In genomic region chr17:64712557-64713351, GRCh38 we compare ENCODE assay signal across 8 cellular contexts. TPM values are rescaled to one million over a fixed set of nuclear protein-coding genes. Genes with fewer than 3 reads are reported as not detected.
A peak's percentile ranks its signal among the peaks of the same experiment; 100 is the strongest.
DNase-seq lines count a peak whose midpoint lies in the region; ATAC-seq, FAIRE-seq and TF ChIP-seq lines count a peak whose summit lies in the region.
"Not testable (repeated sequence)": the region's sequence is repeated elsewhere in the genome, so short reads cannot be mapped to it uniquely, and the experiment has no call there.

No MANE protein-coding gene starts in this region.

- POLR2A ChIA-PET in HCT116 (lab: Charles Lee) = interaction anchor here (0.7 to 3.5 kb wide), 9 partner anchors 9 to 113 kb away, joined by 3 to 13 read pairs (median 4); no protein-coding TSS in a partner anchor
- POLR2A ChIA-PET in naive thymus-derived CD8-positive, alpha-beta T cell (lab: Charles Lee) = interaction anchor here (0.7 to 1.3 kb wide), 3 partner anchors 18 to 206 kb away, joined by 3 to 6 read pairs (median 4); partner anchors contain the start of genes CEP95 and SMURF2

- not testable (repeated sequence) for H3K79me2 ChIP-seq in HCT116 (ENCODE audit: insufficient read depth, low read length); KMS-11 (ENCODE audit: insufficient read depth, low read depth)

- H3K36me3 ChIP-seq in HCT116 (ENCODE audit: control insufficient read depth in 1 of 2, insufficient read depth in 2 of 2, low read length in 2 of 2); KMS-11 (ENCODE audit: insufficient read depth); endodermal cell (ENCODE audit: control insufficient read depth, insufficient read depth, low read length); transverse colon: not testable (repeated sequence)

- H3K4me3 ChIP-seq in HCT116 (replicated peaks in 1 of 2; ENCODE audit: low read depth in 1 of 2, low read length in 2 of 2) = peak overlapping the region in 1 of 2 experiments; percentile 1; a peak in 1 of 4 replicates
- H3K4me3 ChIP-seq in KMS-11 (IDR thresholded peaks at IDR 0.05; ENCODE audit: insufficient read depth, low read depth, low read length); endodermal cell (ENCODE audit: low read length); transverse colon: not testable (repeated sequence)

- TF ChIP-seq POLR2A in GM12892 (IDR thresholded peaks at IDR 0.05; ENCODE audit: low read depth, low read length); transverse colon (IDR thresholded peaks at IDR 0.05): not testable (repeated sequence)
- peak; percentile 23 for TF ChIP-seq POLR2A in HCT116 (IDR thresholded peaks at IDR 0.05; ENCODE audit: borderline replicate concordance, extremely low read depth, insufficient read depth, insufficient read length)

- not testable (repeated sequence) for H2AFZ ChIP-seq in HCT116 (ENCODE audit: low read depth, low read length, poor library complexity, severe bottlenecking)
- H2AFZ ChIP-seq in KMS-11 (ENCODE audit: low read depth) = peak overlapping the region; percentile 27; the same call in 1 of the 2 replicates

- peak; percentile 88 for FAIRE-seq in GM12892 (lab: Jason Lieb, UNC)

- TF ChIP-seq CTCF in HCT116 (IDR thresholded peaks at IDR 0.05 in 2 of 3, conservative IDR thresholded peaks at IDR 0.05 in 1 of 3; ENCODE audit: borderline replicate concordance in 1 of 3, insufficient read depth in 1 of 3, low read depth in 2 of 3, low read length in 2 of 3) (peak in 2 of 3 experiments; percentile 56 to 67; a peak in 4 of 6 replicates), endodermal cell (conservative IDR thresholded peaks at IDR 0.05) (peak; percentile 42)
- TF ChIP-seq CTCF in KMS-11 (conservative IDR thresholded peaks at IDR 0.05; ENCODE audit: low read depth, low read length); transverse colon (IDR thresholded peaks at IDR 0.05): not testable (repeated sequence)

- CTCF ChIA-PET in HCT116 (lab: Charles Lee) = interaction anchor here (0.5 to 0.8 kb wide), 2 partner anchors 24 to 388 kb away, joined by 3 to 5 read pairs; no protein-coding TSS in a partner anchor

- H3K4me1 ChIP-seq in HCT116 (ENCODE audit: control insufficient read depth in 1 of 2, insufficient read depth in 2 of 2, low read length in 2 of 2) = peaks cover 70 to 75% of the 10 kb centered on the region in 2 experiments
- peaks cover 34% of the 10 kb centered on the region for H3K4me1 ChIP-seq in KMS-11 (ENCODE audit: low read depth, poor library complexity, severe bottlenecking)
- H3K4me1 ChIP-seq in endodermal cell (ENCODE audit: control insufficient read depth, insufficient read depth, low read length) = not testable (repeated sequence)
- peaks cover 3 to 38% (median 20%) of the 10 kb centered on the region in 4 donors for H3K4me1 ChIP-seq in transverse colon

- not testable (repeated sequence) for H3K9me3 Mint-ChIP-seq in activated T-helper 17 cell treated with anti-CD3 and anti-CD28 coated beads, Interleukin-2, amount 50 U/mL, for 72 hours; endodermal cell; naive thymus-derived CD8-positive, alpha-beta T cell

- not testable (repeated sequence) for DNase-seq in GM12892 (ENCODE audit: insufficient read length); HCT116 (ENCODE audit: low read depth, low spot score); transverse colon
- DNase-seq in T-helper 17 cell = peak in 2 of 3 donors; percentile 15 to 27
- DNase-seq in endodermal cell = peak; percentile 73
- peak in 9 of 10 donors; percentile 36 to 74 (median 53) for DNase-seq in naive thymus-derived CD8-positive, alpha-beta T cell

- TF ChIP-seq RAD21 in HCT116 (IDR thresholded peaks at IDR 0.05; ENCODE audit: low read depth) = not testable (repeated sequence)

- BruUV-seq in HCT116 (replicated peaks; lab: Mats Ljungman, UMichigan) = TSS peak; percentile 72

- intact Hi-C loops in HCT116 (cut with micrococcal nuclease); transverse colon (cut with DNase I; ENCODE audit: low total_unique reads): not testable (repeated sequence)

- peaks cover 43% of the 10 kb centered on the region for H3K4me1 Mint-ChIP-seq in T-helper 17 cell
- H3K4me1 Mint-ChIP-seq in activated T-helper 17 cell treated with anti-CD3 and anti-CD28 coated beads, Interleukin-2, amount 50 U/mL, for 72 hours = peaks cover 21% of the 10 kb centered on the region
- H3K4me1 Mint-ChIP-seq in endodermal cell = not testable (repeated sequence)
- H3K4me1 Mint-ChIP-seq in naive thymus-derived CD8-positive, alpha-beta T cell = peaks cover 26 to 69% (median 61%) of the 10 kb centered on the region in 4 donors

- not testable (repeated sequence) for H4K20me1 ChIP-seq in HCT116 (ENCODE audit: insufficient read depth); KMS-11 (ENCODE audit: insufficient read depth)

- WGBS in endodermal cell (ENCODE audit: insufficient coverage in 1 of 2, insufficient read length in 1 of 2), 2 experiments = 83 to 90% methylated on average over 2 to 8 of the region's 11 CpGs
- WGBS in transverse colon (ENCODE audit: low coverage in 1 of 2), 2 donors = 55 to 90% methylated on average over 2 to 10 of the region's 11 CpGs

- peak; percentile 77 for ATAC-seq in HCT116
- ATAC-seq in T-helper 17 cell = peak; percentile 91
- peak; percentile 57 for ATAC-seq in activated T-helper 17 cell treated with anti-CD3 and anti-CD28 coated beads, Interleukin-2, amount 50 U/mL, for 72 hours (replicated peaks)
- peak; percentile 87 to 92 for ATAC-seq in naive thymus-derived CD8-positive, alpha-beta T cell

- H3K27me3 ChIP-seq in HCT116 (ENCODE audit: insufficient read depth, low read length); KMS-11 (ENCODE audit: insufficient read depth, low read depth); endodermal cell (ENCODE audit: control insufficient read depth, insufficient read depth, low read length, poor library complexity, severe bottlenecking); transverse colon: not testable (repeated sequence)

- H3K27ac Mint-ChIP-seq in T-helper 17 cell (peak overlapping the region; percentile 94), endodermal cell (peak overlapping the region; percentile 42)
- peak overlapping the region; percentile 94 for H3K27ac Mint-ChIP-seq in activated T-helper 17 cell treated with anti-CD3 and anti-CD28 coated beads, Interleukin-2, amount 50 U/mL, for 72 hours
- H3K27ac Mint-ChIP-seq in naive thymus-derived CD8-positive, alpha-beta T cell = peak overlapping the region; percentile 14 to 94 (median 76)

- TF ChIP-seq EP300 in transverse colon (IDR thresholded peaks at IDR 0.05; ENCODE audit: low read depth) = not testable (repeated sequence)

- in situ Hi-C loops in transverse colon (cut with MboI; ENCODE audit: low pct_ligation_motif_present in 1 of 4, low pct_unique_long_range_greater_than_20kb in 1 of 4, low sequenced_read_pairs in 3 of 4) = not testable (repeated sequence)

- not testable (repeated sequence) for H3K9me3 ChIP-seq in HCT116 (ENCODE audit: control insufficient read depth in 1 of 2, insufficient read depth in 1 of 2, low read depth in 1 of 2, low read length in 2 of 2); T-helper 17 cell (ENCODE audit: control insufficient read depth, low read length, poor library complexity, severe bottlenecking); endodermal cell (ENCODE audit: control insufficient read depth, low read length); transverse colon

- H3K9ac ChIP-seq in HCT116 (ENCODE audit: low read length) = peak overlapping the region; percentile 53
- H3K9ac ChIP-seq in KMS-11; endodermal cell (ENCODE audit: extremely low read depth, low read length, poor library complexity, severe bottlenecking): not testable (repeated sequence)

- H3K36me3 Mint-ChIP-seq in T-helper 17 cell (ENCODE audit: low read depth); activated T-helper 17 cell treated with anti-CD3 and anti-CD28 coated beads, Interleukin-2, amount 50 U/mL, for 72 hours (ENCODE audit: low read depth); endodermal cell (ENCODE audit: low read depth); naive thymus-derived CD8-positive, alpha-beta T cell: not testable (repeated sequence)

- H3K27ac ChIP-seq in HCT116 (ENCODE audit: low read depth, low read length) (peak overlapping the region; percentile 88), transverse colon (peak overlapping the region in 3 of 4 donors; percentile 10 to 63 (median 55))
- not testable (repeated sequence) for H3K27ac ChIP-seq in KMS-11; endodermal cell (ENCODE audit: low read depth, low read length)

- H3K27me3 Mint-ChIP-seq in T-helper 17 cell; activated T-helper 17 cell treated with anti-CD3 and anti-CD28 coated beads, Interleukin-2, amount 50 U/mL, for 72 hours; endodermal cell (ENCODE audit: insufficient read depth); naive thymus-derived CD8-positive, alpha-beta T cell: not testable (repeated sequence)

- not testable (repeated sequence) for H3K9me2 ChIP-seq in HCT116 (ENCODE audit: insufficient read depth)

- peak overlapping the region; percentile 88 for H3K4me3 Mint-ChIP-seq in T-helper 17 cell
- peak overlapping the region; percentile 86 for H3K4me3 Mint-ChIP-seq in activated T-helper 17 cell treated with anti-CD3 and anti-CD28 coated beads, Interleukin-2, amount 50 U/mL, for 72 hours
- H3K4me3 Mint-ChIP-seq in endodermal cell = not testable (repeated sequence)
- H3K4me3 Mint-ChIP-seq in naive thymus-derived CD8-positive, alpha-beta T cell = peak overlapping the region; percentile 76 to 92 (median 88)

- H3K4me2 ChIP-seq in HCT116 (ENCODE audit: low read length) = peak overlapping the region; percentile 42
- H3K4me2 ChIP-seq in KMS-11 = not testable (repeated sequence)

- RAD21 ChIA-PET in HCT116 (lab: Charles Lee; ENCODE audit: low non-redundant PET in 1 of 2, low total read pairs in 2 of 2, uncharacterized antibody in 2 of 2, unreplicated experiment in 2 of 2) = interaction anchor here in 1 of 2 experiments (0.6 kb wide), 1 partner anchor 60 kb away, joined by 6 read pairs; no protein-coding TSS in a partner anchor

RNA-seq across cellular contexts. Expression of gene SMURF2, which starts 50.6 kb away (rescaled TPM):
- 5.1 TPM for polyA plus RNA-seq in GM12892 (2012; ENCODE audit: missing spikeins)
- 127 TPM for total RNA-seq in HCT116 (2021; ENCODE audit: unreplicated experiment)
- polyA plus RNA-seq in HCT116 (2012) = 71.8 and 86.2 TPM in 2 replicates
- total RNA-seq in T-helper 17 cell = 10 to 100 TPM; 25.4 to 26.6 TPM
- total RNA-seq in activated T-helper 17 cell treated with anti-CD3 and anti-CD28 coated beads, Interleukin-2, amount 50 U/mL, for 72 hours = 10 to 100 TPM; 13.4 to 14.2 TPM
- 10 to 100 TPM; 33.6 to 34.1 TPM for total RNA-seq in endodermal cell
- 25.2 TPM for polyA plus RNA-seq in endodermal cell (2013, experiment 1 of 2)
- 27.9 TPM for polyA plus RNA-seq in endodermal cell (2013, experiment 2 of 2)
- total RNA-seq in naive thymus-derived CD8-positive, alpha-beta T cell = 10 to 100 TPM; 38.9 to 40.1 TPM
- polyA plus RNA-seq in naive thymus-derived CD8-positive, alpha-beta T cell = 10 to 100 TPM in 1 of 3 donors, 1 to 10 TPM in 2; 6.1 to 11.0 (median 8.0) TPM
- total RNA-seq in transverse colon = 10 to 100 TPM in 3 of 4 donors, 1 to 10 TPM in 1; 5.0 to 27.0 (median 14.0) TPM

Comparison
In these comparisons a context has a peak if more than half of its experiments do, and no peak if none do; other contexts are left out.
1. H3K27ac Mint-ChIP-seq: peak in every context shown above with its lines; median percentile 94 in T-helper 17 cell; 94 in activated T-helper 17 cell treated with anti-CD3 and anti-CD28 coated beads, Interleukin-2, amount 50 U/mL, for 72 hours; 76 in naive thymus-derived CD8-positive, alpha-beta T cell; 42 in endodermal cell.